Comparison of ENCODE assay signal across 16 cellular contexts in the genomic region with DNA sequence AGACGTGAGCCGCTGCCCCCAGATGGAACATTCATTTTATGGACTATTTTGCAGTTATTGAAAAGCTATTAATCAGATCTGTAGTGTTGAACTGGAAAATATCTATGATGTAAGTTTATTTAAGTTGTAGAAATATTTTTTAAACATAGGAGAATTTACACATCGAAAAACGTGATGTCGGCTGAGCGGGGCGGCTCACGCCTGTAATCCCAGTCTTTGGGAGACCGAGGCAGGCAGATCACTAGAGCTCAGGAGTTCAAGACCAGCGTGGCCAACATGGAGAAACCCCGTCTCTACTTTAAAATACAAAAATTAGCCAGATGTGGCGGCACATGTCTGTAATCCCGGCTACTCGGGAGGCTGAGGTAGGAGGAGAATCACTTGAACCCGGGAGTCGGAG. TPM values are rescaled to one million over a fixed set of nuclear protein-coding genes. Genes with fewer than 3 reads are reported as not detected.
DNase-seq lines count a peak whose midpoint lies in the region; ATAC-seq, FAIRE-seq and TF ChIP-seq lines count a peak whose summit lies in the region.
"Had no signal": no experiment of that assay in that cellular context is flagged by ENCODE, and none has a peak within 500 bp of the region (broad histone marks: within the 10 kb centered on the region; RNA-seq: fewer than 3 reads in every experiment).

No MANE protein-coding gene starts in this region.

- CTCF ChIA-PET in K562 (lab: Yijun Ruan, JAX; ENCODE audit: low intra/inter-chr PET ratio) (no interaction called here), PC-9 (lab: Charles Lee) (no interaction called here)

- H3K4me2 ChIP-seq in OCI-LY3 (ENCODE audit: low read length) (peak overlapping the region; percentile 47; the same call in 1 of the 2 replicates), K562 (ENCODE audit: insufficient read depth, low read length) (no peak overlapping the region; the same call in 1 of the 2 replicates), PC-9 (no peak overlapping the region)

- intact Hi-C loops in K562 (cut with micrococcal nuclease) (no loop called here), PC-9 (cut with micrococcal nuclease; ENCODE audit: unreplicated experiment) (no loop called here)

- no TSS peak for BruUV-seq in K562 (replicated peaks; lab: Mats Ljungman, UMichigan)
- no TSS peak for BruUV-seq in PC-9 (replicated peaks; lab: Mats Ljungman, UMichigan)

- TF ChIP-seq POLR2A in K562 (conservative IDR thresholded peaks at IDR 0.05): no peak

- peaks cover 8% of the 10 kb centered on the region for H3K36me3 Mint-ChIP-seq in progenitor cell of endocrine pancreas (ENCODE audit: insufficient read depth)

- H3K9me3 Mint-ChIP-seq in progenitor cell of endocrine pancreas (ENCODE audit: low read depth): no peaks in the 10 kb centered on the region

- H3K4me1 Mint-ChIP-seq in progenitor cell of endocrine pancreas (ENCODE audit: low read depth): peaks cover 10% of the 10 kb centered on the region

- no peak overlapping the region for H2AFZ ChIP-seq in OCI-LY3 (ENCODE audit: low read depth, low read length)
- peak overlapping the region; percentile 91 for H2AFZ ChIP-seq in K562 (ENCODE audit: low read depth, low read length)
- no peak overlapping the region for H2AFZ ChIP-seq in PC-9

- in situ Hi-C loops in K562 (cut with MboI): no loop called here

- H3K4me3 ChIP-seq in OCI-LY3 (ENCODE audit: low read length) (no peak overlapping the region), K562 (no peak overlapping the region), PC-9 (no peak overlapping the region)

- no peak for ATAC-seq in K562
- ATAC-seq in HG02588 (IDR thresholded peaks at IDR 0.05; ENCODE audit: unreplicated experiment): no peak

- peaks cover 37% of the 10 kb centered on the region; the same call in 1 of the 2 replicates for H3F3A ChIP-seq in PC-9 (ENCODE audit: insufficient read depth, low read depth)

- H3K79me2 ChIP-seq in OCI-LY3 (ENCODE audit: low read length): peaks cover 30% of the 10 kb centered on the region
- peaks cover 30% of the 10 kb centered on the region for H3K79me2 ChIP-seq in K562 (ENCODE audit: control insufficient read depth, insufficient read depth, low read length)
- peaks cover 29% of the 10 kb centered on the region for H3K79me2 ChIP-seq in PC-9 (ENCODE audit: low read depth)

- TF ChIP-seq CTCF in OCI-LY3 (IDR thresholded peaks at IDR 0.05; ENCODE audit: low read depth, low read length) (no peak), K562 (IDR thresholded peaks at IDR 0.05 in 2 of 3, conservative IDR thresholded peaks at IDR 0.05 in 1 of 3; ENCODE audit: insufficient read depth in 2 of 3, low read depth in 1 of 3, low read length in 3 of 3) (no peak), progenitor cell of endocrine pancreas (IDR thresholded peaks at IDR 0.05; ENCODE audit: unreplicated experiment) (no peak), PC-9 (conservative IDR thresholded peaks at IDR 0.05) (no peak)

- peaks cover 8% of the 10 kb centered on the region; the same call in 1 of the 2 replicates for H4K20me1 ChIP-seq in OCI-LY3 (ENCODE audit: insufficient read depth, low read length)
- no peaks in the 10 kb centered on the region for H4K20me1 ChIP-seq in K562 (replicated peaks; ENCODE audit: control insufficient read depth, insufficient read depth, low read length)
- H4K20me1 ChIP-seq in PC-9 (ENCODE audit: insufficient read depth): peaks cover 13% of the 10 kb centered on the region; the same call in 1 of the 2 replicates

- H3K4me3 Mint-ChIP-seq in progenitor cell of endocrine pancreas (ENCODE audit: low read depth): no peak overlapping the region

- WGBS in K562 (ENCODE audit: insufficient coverage, low coverage, missing lambda C conversion rate): 72% methylated on average over 16 of the region's 16 CpGs

- peak overlapping the region; percentile 16 for H3K27ac Mint-ChIP-seq in progenitor cell of endocrine pancreas
- H3K27ac Mint-ChIP-seq: H9 had no signal

- H3K9ac ChIP-seq in OCI-LY3 (ENCODE audit: low read length): no peak overlapping the region
- H3K9ac ChIP-seq in K562 (ENCODE audit: insufficient read depth in 1 of 2, low read depth in 2 of 2, low read length in 2 of 2): no peak overlapping the region

- DNase-seq in K562 (ENCODE audit: extremely low read depth in 1 of 4, low spot score in 3 of 4): no peak
- DNase-seq in progenitor cell of endocrine pancreas (ENCODE audit: low spot score, unreplicated experiment): no peak
- no peak for DNase-seq in PC-9
- DNase-seq in stimulated activated CD4-positive, alpha-beta T cell treated with anti-CD3 and anti-CD28 coated beads, Interleukin-4, amount 100 ng/mL, for 1 hour: no peak
- DNase-seq: ACHN; BE2C; C1 segment of cervical spinal cord; Caco-2; CD4-positive, CD25-positive, alpha-beta regulatory T cell; GDM1; H9 had no signal

- POLR2A ChIA-PET in K562 (lab: Yijun Ruan, JAX) (interaction anchor here (1.2 to 2.6 kb wide), 3 partner anchors 8 to 43 kb away, joined by 4 to 17 read pairs (median 10); partner anchors contain the start of genes PCYOX1 and SNRPG), PC-9 (lab: Charles Lee; ENCODE audit: unreplicated experiment) (no interaction called here)

- H3K36me3 ChIP-seq in OCI-LY3 (replicated peaks; ENCODE audit: low read depth, low read length) (peaks cover 7% of the 10 kb centered on the region), K562 (ENCODE audit: control insufficient read depth, insufficient read depth, low read length) (peaks cover 3% of the 10 kb centered on the region; the same call in 2 of the 3 replicates), PC-9 (ENCODE audit: low read depth) (peaks cover 2% of the 10 kb centered on the region; the same call in 1 of the 2 replicates)
- H3K36me3 ChIP-seq: BE2C had no signal

- no peaks in the 10 kb centered on the region for H3K9me1 ChIP-seq in K562 (ENCODE audit: control insufficient read depth, insufficient read depth, low read length)

- no peaks in the 10 kb centered on the region for H3K27me3 ChIP-seq in OCI-LY3 (ENCODE audit: low read depth, low read length)
- H3K27me3 ChIP-seq in K562 (ENCODE audit: control insufficient read depth in 2 of 2, insufficient read depth in 2 of 2, low read length in 2 of 2): no peaks in the 10 kb centered on the region
- H3K27me3 ChIP-seq in PC-9 (ENCODE audit: insufficient read depth, low read depth): no peaks in the 10 kb centered on the region
- H3K27me3 ChIP-seq: BE2C had no signal

- no peaks in the 10 kb centered on the region for H3K9me2 ChIP-seq in PC-9 (ENCODE audit: insufficient read depth)

- H3K9me3 ChIP-seq in OCI-LY3 (ENCODE audit: insufficient read depth, low read length): no peaks in the 10 kb centered on the region
- no peaks in the 10 kb centered on the region for H3K9me3 ChIP-seq in K562 (replicated peaks; ENCODE audit: control insufficient read depth, insufficient read depth, low read depth, low read length)
- no peaks in the 10 kb centered on the region for H3K9me3 ChIP-seq in PC-9 (ENCODE audit: insufficient read depth, low read depth)
- H3K9me3 ChIP-seq: BE2C, Caco-2 had no signal

- H3K4me1 ChIP-seq in OCI-LY3 (ENCODE audit: low read length): peaks cover 7% of the 10 kb centered on the region; the same call in 1 of the 2 replicates
- peaks cover 3 to 18% of the 10 kb centered on the region in 2 experiments; a peak in 4 of 5 replicates for H3K4me1 ChIP-seq in K562 (replicated peaks in 1 of 2; ENCODE audit: control insufficient read depth in 2 of 2, insufficient read depth in 2 of 2, low read length in 2 of 2)
- peaks cover 17% of the 10 kb centered on the region for H3K4me1 ChIP-seq in PC-9 (replicated peaks; ENCODE audit: insufficient read depth)
- H3K4me1 ChIP-seq: BE2C had no signal

- no peak for TF ChIP-seq EP300 in K562 (IDR thresholded peaks at IDR 0.05; ENCODE audit: low read length)

- no peak for FAIRE-seq in K562 (lab: Jason Lieb, UNC)
- FAIRE-seq: A204.1, D721Med, H1 had no signal

- no peak for TF ChIP-seq RAD21 in K562 (CRISPR knock-in tag; conservative IDR thresholded peaks at IDR 0.05 in 1 of 2, IDR thresholded peaks at IDR 0.05 in 1 of 2)

- no peak overlapping the region for H3K27ac ChIP-seq in OCI-LY3 (ENCODE audit: low read length)
- no peak overlapping the region for H3K27ac ChIP-seq in K562 (ENCODE audit: extremely low read depth, low read depth, low read length)
- H3K27ac ChIP-seq in PC-9: no peak overlapping the region

- no peaks in the 10 kb centered on the region for H3K27me3 Mint-ChIP-seq in progenitor cell of endocrine pancreas

RNA-seq across cellular contexts. Expression of gene TIA1, which starts 2.0 kb away (rescaled TPM):
- 172 and 407 TPM in 2 replicates for total RNA-seq in K562 (2011; cell fraction: chromatin; rRNA removed; ENCODE audit: low replicate concordance)
- total RNA-seq in K562 (2011; cell fraction: nucleolus; rRNA removed): 91.9 and 117 TPM in 2 replicates
- total RNA-seq in K562 (2011; cell fraction: nucleoplasm; rRNA removed): 142 and 174 TPM in 2 replicates
- total RNA-seq in K562 (2014; rRNA removed): 84.8 and 94.4 TPM in 2 replicates
- 89.8 and 94.2 TPM in 2 replicates for total RNA-seq in K562 (2014; rRNA removed; fragmentation: Illumina TruSeq; extraction: Trizol)
- 72.0 and 79.6 TPM in 2 replicates for total RNA-seq in K562 (2015; rRNA removed; fragmentation: Illumina TruSeq; extraction: Trizol)
- total RNA-seq in K562 (2021): 103 and 106 TPM in 2 replicates
- polyA plus RNA-seq in K562 (2011; rRNA removed): 101 and 129 TPM in 2 replicates
- 24.3 and 33.4 TPM in 2 replicates for polyA plus RNA-seq in K562 (2011; cell fraction: cytosol; rRNA removed)
- 251 and 340 TPM in 2 replicates for polyA plus RNA-seq in K562 (2011; cell fraction: nucleus; rRNA removed)
- polyA plus RNA-seq in K562 (2012): 47.5 and 55.4 TPM in 2 replicates
- polyA plus RNA-seq in K562 (2014; fragmentation: Illumina TruSeq; extraction: Trizol): 51.2 and 56.2 TPM in 2 replicates
- polyA plus RNA-seq in K562 (2014; fragmentation: Nextera tagmentation; extraction: Ambion mirVana): 10 to 100 TPM; 25.3 to 32.3 TPM
- polyA plus RNA-seq in K562 (2014; rRNA removed): 77.1 and 79.4 TPM in 2 replicates
- polyA minus RNA-seq in K562 (2011; rRNA and poly(A)+ RNA removed): 172 and 215 TPM in 2 replicates
- polyA minus RNA-seq in K562 (2011; cell fraction: cytosol; rRNA and poly(A)+ RNA removed): 50.4 and 58.5 TPM in 2 replicates
- polyA minus RNA-seq in K562 (2011; cell fraction: nucleus; rRNA and poly(A)+ RNA removed): 130 and 131 TPM in 2 replicates
- total RNA-seq in progenitor cell of endocrine pancreas: 523 and 534 TPM in 2 replicates
- total RNA-seq in PC-9 (2021): 104 and 121 TPM in 2 replicates

RNA-seq across cellular contexts. Expression of gene PCYOX1, which starts 7.5 kb away (rescaled TPM):
- 20.6 and 25.7 TPM in 2 replicates for total RNA-seq in K562 (2011; cell fraction: chromatin; rRNA removed; ENCODE audit: low replicate concordance)
- 8.5 and 11.1 TPM in 2 replicates for total RNA-seq in K562 (2011; cell fraction: nucleolus; rRNA removed)
- total RNA-seq in K562 (2011; cell fraction: nucleoplasm; rRNA removed): 18.4 and 20.1 TPM in 2 replicates
- total RNA-seq in K562 (2014; rRNA removed) (6.8 and 7.7 TPM in 2 replicates), K562 (2014; rRNA removed; fragmentation: Illumina TruSeq; extraction: Trizol) (9.9 and 11.3 TPM in 2 replicates), K562 (2015; rRNA removed; fragmentation: Illumina TruSeq; extraction: Trizol) (12.3 and 13.4 TPM in 2 replicates), K562 (2021) (14.0 and 16.0 TPM in 2 replicates), progenitor cell of endocrine pancreas (70.4 and 78.9 TPM in 2 replicates), PC-9 (2021) (54.1 and 59.5 TPM in 2 replicates)
- polyA plus RNA-seq in K562 (2011; rRNA removed) (9.6 and 18.3 TPM in 2 replicates), K562 (2014; fragmentation: Illumina TruSeq; extraction: Trizol) (10.7 and 13.6 TPM in 2 replicates), K562 (2014; fragmentation: Nextera tagmentation; extraction: Ambion mirVana) (1 to 10 TPM; 4.3 to 7.4 TPM), K562 (2014; rRNA removed) (6.9 and 7.7 TPM in 2 replicates)
- polyA plus RNA-seq in K562 (2011; cell fraction: cytosol; rRNA removed): 3.6 and 5.1 TPM in 2 replicates
- polyA plus RNA-seq in K562 (2011; cell fraction: nucleus; rRNA removed): 1.8 and 3.1 TPM in 2 replicates
- 10.0 and 16.1 TPM in 2 replicates for polyA plus RNA-seq in K562 (2012)
- 20.8 and 29.8 TPM in 2 replicates for polyA minus RNA-seq in K562 (2011; rRNA and poly(A)+ RNA removed)
- 4.2 and 7.3 TPM in 2 replicates for polyA minus RNA-seq in K562 (2011; cell fraction: cytosol; rRNA and poly(A)+ RNA removed)
- polyA minus RNA-seq in K562 (2011; cell fraction: nucleus; rRNA and poly(A)+ RNA removed): 0.54 and 2.0 TPM in 2 replicates

RNA-seq across cellular contexts. Expression of gene SNRPG, which starts 43.1 kb away (rescaled TPM):
- total RNA-seq in K562 (2011; cell fraction: chromatin; rRNA removed; ENCODE audit: low replicate concordance): 55.7 and 133 TPM in 2 replicates
- 39.9 and 44.1 TPM in 2 replicates for total RNA-seq in K562 (2011; cell fraction: nucleolus; rRNA removed)
- total RNA-seq in K562 (2011; cell fraction: nucleoplasm; rRNA removed): 111 and 126 TPM in 2 replicates
- 594 and 1,182 TPM in 2 replicates for total RNA-seq in K562 (2014; rRNA removed)
- 745 and 807 TPM in 2 replicates for total RNA-seq in K562 (2014; rRNA removed; fragmentation: Illumina TruSeq; extraction: Trizol)
- 603 and 612 TPM in 2 replicates for total RNA-seq in K562 (2015; rRNA removed; fragmentation: Illumina TruSeq; extraction: Trizol)
- total RNA-seq in K562 (2021): 649 and 750 TPM in 2 replicates
- 253 and 674 TPM in 2 replicates for polyA plus RNA-seq in K562 (2011; rRNA removed)
- 80.9 and 210 TPM in 2 replicates for polyA plus RNA-seq in K562 (2011; cell fraction: cytosol; rRNA removed)
- polyA plus RNA-seq in K562 (2011; cell fraction: nucleus; rRNA removed): 103 and 122 TPM in 2 replicates
- polyA plus RNA-seq in K562 (2012): 215 and 904 TPM in 2 replicates
- 808 and 1,147 TPM in 2 replicates for polyA plus RNA-seq in K562 (2014; fragmentation: Illumina TruSeq; extraction: Trizol)
- polyA plus RNA-seq in K562 (2014; fragmentation: Nextera tagmentation; extraction: Ambion mirVana): 1,000 to 10,000 TPM; 2,312 to 2,611 TPM
- polyA plus RNA-seq in K562 (2014; rRNA removed): 1,784 and 2,061 TPM in 2 replicates
- 120 and 184 TPM in 2 replicates for polyA minus RNA-seq in K562 (2011; rRNA and poly(A)+ RNA removed)
- 31.0 and 79.3 TPM in 2 replicates for polyA minus RNA-seq in K562 (2011; cell fraction: cytosol; rRNA and poly(A)+ RNA removed)
- 21.9 and 24.0 TPM in 2 replicates for polyA minus RNA-seq in K562 (2011; cell fraction: nucleus; rRNA and poly(A)+ RNA removed)
- total RNA-seq in progenitor cell of endocrine pancreas: 183 and 185 TPM in 2 replicates
- total RNA-seq in PC-9 (2021): 138 and 249 TPM in 2 replicates

RNA-seq across cellular contexts. Expression of gene FAM136A, which starts 51.4 kb away (rescaled TPM):
- total RNA-seq in K562 (2011; cell fraction: chromatin; rRNA removed; ENCODE audit: low replicate concordance): 28.9 and 31.0 TPM in 2 replicates
- 28.7 and 29.2 TPM in 2 replicates for total RNA-seq in K562 (2011; cell fraction: nucleolus; rRNA removed)
- total RNA-seq in K562 (2011; cell fraction: nucleoplasm; rRNA removed): 34.3 and 53.8 TPM in 2 replicates
- total RNA-seq in K562 (2014; rRNA removed): 80.0 and 89.0 TPM in 2 replicates
- total RNA-seq in K562 (2014; rRNA removed; fragmentation: Illumina TruSeq; extraction: Trizol): 94.8 and 101 TPM in 2 replicates
- 95.7 and 99.2 TPM in 2 replicates for total RNA-seq in K562 (2015; rRNA removed; fragmentation: Illumina TruSeq; extraction: Trizol)
- total RNA-seq in K562 (2021): 88.3 and 92.9 TPM in 2 replicates
- 63.7 and 104 TPM in 2 replicates for polyA plus RNA-seq in K562 (2011; rRNA removed)
- polyA plus RNA-seq in K562 (2011; cell fraction: cytosol; rRNA removed): 38.9 and 49.3 TPM in 2 replicates
- polyA plus RNA-seq in K562 (2011; cell fraction: nucleus; rRNA removed): 53.0 and 82.5 TPM in 2 replicates
- 64.0 and 97.8 TPM in 2 replicates for polyA plus RNA-seq in K562 (2012)
- 118 and 129 TPM in 2 replicates for polyA plus RNA-seq in K562 (2014; fragmentation: Illumina TruSeq; extraction: Trizol)
- 100 to 1,000 TPM; 125 to 151 TPM for polyA plus RNA-seq in K562 (2014; fragmentation: Nextera tagmentation; extraction: Ambion mirVana)
- 106 and 108 TPM in 2 replicates for polyA plus RNA-seq in K562 (2014; rRNA removed)
- 33.3 and 37.8 TPM in 2 replicates for polyA minus RNA-seq in K562 (2011; rRNA and poly(A)+ RNA removed)
- polyA minus RNA-seq in K562 (2011; cell fraction: cytosol; rRNA and poly(A)+ RNA removed): 17.9 and 33.9 TPM in 2 replicates
- 13.4 and 15.8 TPM in 2 replicates for polyA minus RNA-seq in K562 (2011; cell fraction: nucleus; rRNA and poly(A)+ RNA removed)
- total RNA-seq in progenitor cell of endocrine pancreas: 74.9 and 75.8 TPM in 2 replicates
- total RNA-seq in PC-9 (2021): 38.5 and 39.3 TPM in 2 replicates

RNA-seq across cellular contexts. Expression of gene C2orf42, which starts 59.6 kb away (rescaled TPM):
- total RNA-seq in K562 (2011; cell fraction: chromatin; rRNA removed; ENCODE audit: low replicate concordance): 50.0 and 60.5 TPM in 2 replicates
- 36.7 and 37.4 TPM in 2 replicates for total RNA-seq in K562 (2011; cell fraction: nucleolus; rRNA removed)
- total RNA-seq in K562 (2011; cell fraction: nucleoplasm; rRNA removed): 43.0 and 56.3 TPM in 2 replicates
- total RNA-seq in K562 (2014; rRNA removed) (9.4 and 10.9 TPM in 2 replicates), K562 (2014; rRNA removed; fragmentation: Illumina TruSeq; extraction: Trizol) (7.1 and 7.7 TPM in 2 replicates), K562 (2015; rRNA removed; fragmentation: Illumina TruSeq; extraction: Trizol) (6.7 and 7.5 TPM in 2 replicates), K562 (2021) (7.3 and 9.6 TPM in 2 replicates), progenitor cell of endocrine pancreas (21.0 and 28.0 TPM in 2 replicates), PC-9 (2021) (12.7 and 14.3 TPM in 2 replicates)
- polyA plus RNA-seq in K562 (2011; rRNA removed) (5.9 and 7.7 TPM in 2 replicates), K562 (2014; fragmentation: Illumina TruSeq; extraction: Trizol) (5.8 and 7.1 TPM in 2 replicates), K562 (2014; fragmentation: Nextera tagmentation; extraction: Ambion mirVana) (1 to 10 TPM; 4.6 to 4.9 TPM), K562 (2014; rRNA removed) (5.6 and 8.4 TPM in 2 replicates)
- 2.8 and 4.8 TPM in 2 replicates for polyA plus RNA-seq in K562 (2011; cell fraction: cytosol; rRNA removed)
- polyA plus RNA-seq in K562 (2011; cell fraction: nucleus; rRNA removed): 10.2 and 15.6 TPM in 2 replicates
- polyA plus RNA-seq in K562 (2012): 4.8 and 5.4 TPM in 2 replicates
- polyA minus RNA-seq in K562 (2011; rRNA and poly(A)+ RNA removed): 20.2 and 25.2 TPM in 2 replicates
- polyA minus RNA-seq in K562 (2011; cell fraction: cytosol; rRNA and poly(A)+ RNA removed): 5.1 and 7.4 TPM in 2 replicates
- polyA minus RNA-seq in K562 (2011; cell fraction: nucleus; rRNA and poly(A)+ RNA removed): 16.3 and 20.2 TPM in 2 replicates
